8 cellular contexts compared by ENCODE assay signal in genomic region chr9:21919377-21920362, GRCh38.
DNase-seq lines count a peak whose midpoint lies in the region; ATAC-seq, FAIRE-seq and TF ChIP-seq lines count a peak whose summit lies in the region.

No MANE protein-coding gene starts in this region.

- TF ChIP-seq RAD21 in HepG2 (CRISPR knock-in tag; IDR thresholded peaks at IDR 0.05): no peak

- no peak overlapping the region for H2AFZ ChIP-seq in HepG2 (ENCODE audit: low read length)

- H4K20me1 ChIP-seq in BLaER1 treated with 17β-estradiol and CSF1 and Interleukin-3, amounts not matched to agents 10 nM and 100 nM: no peaks in the 10 kb centered on the region
- no peaks in the 10 kb centered on the region for H4K20me1 ChIP-seq in HepG2 (ENCODE audit: insufficient read depth, low read length)

- no peak for FAIRE-seq in HepG2 (lab: Jason Lieb, UNC)

- POLR2A ChIA-PET in HepG2 (lab: Yijun Ruan, JAX): no interaction called here

- no peak for TF ChIP-seq EP300 in HepG2 (IDR thresholded peaks at IDR 0.05; ENCODE audit: low read depth in 2 of 2, low read length in 2 of 2)
- TF ChIP-seq EP300 in HepG2 (CRISPR knock-in tag; IDR thresholded peaks at IDR 0.05; ENCODE audit: borderline replicate concordance): no peak

- H3K36me3 ChIP-seq in BLaER1 treated with 17β-estradiol and CSF1 and Interleukin-3, amounts not matched to agents 10 nM and 100 nM: peaks cover 0 to 16% (median 0%) of the 10 kb centered on the region in 11 experiments; a peak in 4 of 22 replicates
- no peaks in the 10 kb centered on the region for H3K36me3 ChIP-seq in HepG2 (replicated peaks in 1 of 2; ENCODE audit: control insufficient read depth in 1 of 2, insufficient read depth in 2 of 2, low read length in 2 of 2)

- peak overlapping the region in 1 of 11 experiments; percentile 21; a peak in 3 of 22 replicates for H3K27ac ChIP-seq in BLaER1 treated with 17β-estradiol and CSF1 and Interleukin-3, amounts not matched to agents 10 nM and 100 nM
- no peak overlapping the region for H3K27ac ChIP-seq in HepG2 (ENCODE audit: extremely low read length, insufficient read depth, low read length)

- peaks cover 7 to 19% (median 11%) of the 10 kb centered on the region in 10 experiments for H3K4me1 ChIP-seq in BLaER1 treated with 17β-estradiol and CSF1 and Interleukin-3, amounts not matched to agents 10 nM and 100 nM
- H3K4me1 ChIP-seq in HepG2 (ENCODE audit: insufficient read depth, low read length): 0 out of 2 replicates have a peak, but pooled peaks cover 5% of the 10 kb centered on the region

- CTCF ChIA-PET in HepG2 (lab: Yijun Ruan, JAX; ENCODE audit: low intra/inter-chr PET ratio, low total read pairs): no interaction called here

- TF ChIP-seq POLR2A in HepG2 (IDR thresholded peaks at IDR 0.05; ENCODE audit: insufficient read depth in 1 of 2, low read depth in 2 of 2, low read length in 2 of 2): no peak

- no peaks in the 10 kb centered on the region for H3K27me3 ChIP-seq in BLaER1 treated with 17β-estradiol and CSF1 and Interleukin-3, amounts not matched to agents 10 nM and 100 nM
- H3K27me3 ChIP-seq in HepG2 (ENCODE audit: control insufficient read depth in 1 of 2, insufficient read depth in 2 of 2, low read length in 2 of 2): no peaks in the 10 kb centered on the region

- 76% methylated on average over 4 of the region's 4 CpGs for WGBS in HepG2 (ENCODE audit: low lambda C conversion rate)

- in situ Hi-C loops in HepG2 (cut with HindIII; ENCODE audit: extremely low pct_ligation_motif_present, low pct_unique_long_range_greater_than_20kb): no loop called here

- BruUV-seq in HepG2 (replicated peaks; lab: Mats Ljungman, UMichigan): no TSS peak

- peak; percentile 80 for ATAC-seq in GM19043 (IDR thresholded peaks at IDR 0.05; ENCODE audit: low read depth, unreplicated experiment)
- ATAC-seq in HG03432 (IDR thresholded peaks at IDR 0.05; ENCODE audit: unreplicated experiment): peak; percentile 88
- no peak for ATAC-seq in HepG2
- no peak for ATAC-seq in HG02840 (IDR thresholded peaks at IDR 0.05; ENCODE audit: low FRiP score, unreplicated experiment)

- no peak for TF ChIP-seq CTCF in HepG2 (CRISPR knock-in tag; IDR thresholded peaks at IDR 0.05)

- H3K79me2 ChIP-seq in HepG2 (ENCODE audit: insufficient read depth, low read length): no peaks in the 10 kb centered on the region

- intact Hi-C loops in HepG2 (cut with micrococcal nuclease; ENCODE audit: unreplicated experiment): no loop called here

- no peak overlapping the region for H3K4me3 ChIP-seq in BLaER1 treated with 17β-estradiol and CSF1 and Interleukin-3, amounts not matched to agents 10 nM and 100 nM
- no peak overlapping the region for H3K4me3 ChIP-seq in HepG2 (replicated peaks in 1 of 3; ENCODE audit: insufficient read depth in 1 of 3, low read depth in 2 of 3, low read length in 3 of 3)

- no peak overlapping the region for H3K9ac ChIP-seq in BLaER1 treated with 17β-estradiol and CSF1 and Interleukin-3, amounts not matched to agents 10 nM and 100 nM
- H3K9ac ChIP-seq in HepG2 (ENCODE audit: insufficient read depth, low read depth, low read length): no peak overlapping the region

- DNase-seq in activated CD4-positive, alpha-beta T cell treated with anti-CD3 and anti-CD28 coated beads, Interleukin-2, amount 50 U/mL, for 1 hour: peak; percentile 4
- DNase-seq in HepG2 (ENCODE audit: low spot score): peak; percentile 1
- no peak for DNase-seq in AG20443 (ENCODE audit: low spot score)
- no peak for DNase-seq in islet precursor cell

- peaks cover 0 to 24% (median 14%) of the 10 kb centered on the region in 11 experiments; a peak in 13 of 22 replicates for H3K9me3 ChIP-seq in BLaER1 treated with 17β-estradiol and CSF1 and Interleukin-3, amounts not matched to agents 10 nM and 100 nM (replicated peaks in 1 of 11)
- H3K9me3 ChIP-seq in HepG2 (ENCODE audit: low read length): no peaks in the 10 kb centered on the region

- peak overlapping the region in 9 of 11 experiments; percentile 19 to 62 (median 38); a peak in 13 of 22 replicates for H3K4me2 ChIP-seq in BLaER1 treated with 17β-estradiol and CSF1 and Interleukin-3, amounts not matched to agents 10 nM and 100 nM
- H3K4me2 ChIP-seq in HepG2 (ENCODE audit: low read depth, low read length): no peak overlapping the region

TF ChIP-seq in HepG2, 621 proteins besides CTCF, POLR2A, EP300 and RAD21:
- TF ChIP-seq ZSCAN5A (CRISPR knock-in tag; IDR thresholded peaks at IDR 0.05; ENCODE audit: borderline replicate concordance) (no peak), SALL1 (CRISPR knock-in tag; IDR thresholded peaks at IDR 0.05) (no peak), PREB (CRISPR knock-in tag; IDR thresholded peaks at IDR 0.05) (no peak), ELF3 (CRISPR knock-in tag; IDR thresholded peaks at IDR 0.05) (peak; percentile 37; the same call in 1 of the 2 replicates), GABPA (IDR thresholded peaks at IDR 0.05; ENCODE audit: low read depth, low read length) (no peak), GABPA (CRISPR knock-in tag; IDR thresholded peaks at IDR 0.05; ENCODE audit: low read depth) (peak; percentile 53), ZNF530 (CRISPR knock-in tag; IDR thresholded peaks at IDR 0.05; ENCODE audit: low read depth) (no peak), ETV5 (CRISPR knock-in tag; IDR thresholded peaks at IDR 0.05; ENCODE audit: borderline replicate concordance) (peak; percentile 14; the same call in 1 of the 2 replicates)

Comparison
In these comparisons a context has a peak if more than half of its experiments do, and no peak if none do; other contexts are left out.
1. ATAC-seq: peak in GM19043 (single experiment) and HG03432 (single experiment); none in HepG2 (single experiment) and HG02840 (single experiment).
2. DNase-seq: peak in activated CD4-positive, alpha-beta T cell treated with anti-CD3 and anti-CD28 coated beads, Interleukin-2, amount 50 U/mL, for 1 hour (single experiment) and HepG2 (single experiment); none in AG20443 (single experiment) and islet precursor cell (single experiment).